Comparison of ENCODE assay signal across 29 cellular contexts in genomic region chr4:2451036-2451520, GRCh38. TPM values are rescaled to one million over a fixed set of nuclear protein-coding genes. Genes with fewer than 3 reads are reported as not detected.
"Had no signal": no experiment of that assay in that cellular context is flagged by ENCODE, and none has a peak within 500 bp of the region (broad histone marks: within the 10 kb centered on the region; RNA-seq: fewer than 3 reads in every experiment).

No MANE protein-coding gene starts in this region.

- DNase-seq: cerebellar nuclear complex; colonic mucosa; effector CD4-positive, alpha-beta T cell; endodermal cell; erythroblast; foreskin melanocyte; head of caudate nucleus; natural killer cell; nucleus accumbens; spleen; stimulated activated CD4-positive, alpha-beta T cell treated with anti-CD3 and anti-CD28 coated beads, Interleukin-15, amount 100 ng/mL, for 24 hours; stimulated activated CD4-positive, alpha-beta T cell treated with anti-CD3 and anti-CD28 coated beads, Interleukin-2, amount 100 ng/mL, for 24 hours; stimulated activated CD4-positive, alpha-beta T cell treated with anti-CD3 and anti-CD28 coated beads, Interleukin-4, amount 100 ng/mL, for 4 hours; stimulated activated naive CD4-positive, alpha-beta T cell; thyroid gland; uterus had no signal

- H3K36me3 Mint-ChIP-seq: natural killer cell, type B pancreatic cell had no signal

- H3K4me3 ChIP-seq: colonic mucosa, hepatocyte, pancreas, prostate gland, right lobe of liver, spleen, suprapubic skin, thyroid gland, uterus had no signal

- H3K27me3 ChIP-seq: colonic mucosa, hepatocyte, pancreas, right lobe of liver, spleen, suprapubic skin, thyroid gland, uterus had no signal

- H3K36me3 ChIP-seq: colonic mucosa, pancreas, prostate gland, right lobe of liver, spleen, suprapubic skin, thyroid gland, uterus had no signal

- H3K4me1 ChIP-seq: colonic mucosa, pancreas, prostate gland, right lobe of liver, spleen, suprapubic skin, thyroid gland, uterus had no signal

- H3K27me3 Mint-ChIP-seq: type B pancreatic cell had no signal

- H3K4me1 Mint-ChIP-seq: endodermal cell, natural killer cell, neural crest cell had no signal

- H3K9me3 ChIP-seq: colonic mucosa, pancreas, prostate gland, right lobe of liver, spleen, suprapubic skin, thyroid gland, uterus had no signal

- H3K4me3 Mint-ChIP-seq: endodermal cell, natural killer cell, neural crest cell, type B pancreatic cell had no signal

- H3K9me3 Mint-ChIP-seq: endodermal cell, natural killer cell, neural crest cell, type B pancreatic cell had no signal

- H3K27ac ChIP-seq: colonic mucosa, hepatocyte, pancreas, prostate gland, right lobe of liver, spleen, suprapubic skin, thyroid gland, uterus had no signal

- H3K27ac Mint-ChIP-seq: endodermal cell, natural killer cell, type B pancreatic cell had no signal

- ATAC-seq: left lobe of liver, natural killer cell, pancreas had no signal

RNA-seq across cellular contexts. Expression of gene CFAP99, which starts 32.3 kb away (rescaled TPM):
- total RNA-seq: dermis microvascular lymphatic vessel endothelial cell, endodermal cell, endothelial cell of umbilical vein, hepatocyte, lower leg skin, myocyte, natural killer cell, neural crest cell, skeletal muscle tissue, suprapubic skin had no signal
